Comparison of ENCODE assay signal across 1 cellular context in genomic region chr7:155190608-155191536, GRCh38.
A peak's percentile ranks its signal among the peaks of the same experiment; 100 is the strongest.
TF ChIP-seq lines count a peak whose summit lies in the region.

No MANE protein-coding gene starts in this region.

TF ChIP-seq in K562, 482 proteins besides CTCF, POLR2A, EP300 and RAD21 (continued from another document and continues in another):
- TF ChIP-seq AFF1 (IDR thresholded peaks at IDR 0.05; ENCODE audit: low read depth in 1 of 2, partially characterized antibody in 2 of 2) (no peak), E2F8 (IDR thresholded peaks at IDR 0.05; ENCODE audit: low read depth, partially characterized antibody) (no peak), ZNF41 (CRISPR knock-in tag; conservative IDR thresholded peaks at IDR 0.05) (no peak), DACH1 (IDR thresholded peaks at IDR 0.05; ENCODE audit: partially characterized antibody) (no peak), PHF20 (IDR thresholded peaks at IDR 0.05; ENCODE audit: partially characterized antibody) (no peak), ZFP1 (CRISPR knock-in tag; IDR thresholded peaks at IDR 0.05) (no peak), HSF4 (CRISPR knock-in tag; IDR thresholded peaks at IDR 0.05; ENCODE audit: borderline replicate concordance) (no peak), BRD9 (IDR thresholded peaks at IDR 0.05; ENCODE audit: low read depth, partially characterized antibody) (no peak), HMGN3 (IDR thresholded peaks at IDR 0.05; ENCODE audit: borderline replicate concordance, extremely low read depth, insufficient read length, low read depth, low read length) (peak; percentile 57), SIX5 (IDR thresholded peaks at IDR 0.05; ENCODE audit: borderline replicate concordance in 1 of 2, insufficient read depth in 1 of 2, low read depth in 1 of 2, low read length in 2 of 2) (no peak), ARID3B (CRISPR knock-in tag; IDR thresholded peaks at IDR 0.05; ENCODE audit: borderline replicate concordance) (no peak), RBM17 (IDR thresholded peaks at IDR 0.05; ENCODE audit: borderline replicate concordance, low read depth, low read length) (no peak), CEBPZ (IDR thresholded peaks at IDR 0.05; ENCODE audit: borderline replicate concordance, low read depth, low read length) (no peak), ZNF184 (CRISPR knock-in tag; IDR thresholded peaks at IDR 0.05) (no peak), KLF6 (CRISPR knock-in tag; IDR thresholded peaks at IDR 0.05; ENCODE audit: borderline replicate concordance) (no peak), MAX (CRISPR knock-in tag; IDR thresholded peaks at IDR 0.05) (no peak), HCFC1 (IDR thresholded peaks at IDR 0.05; ENCODE audit: low read depth, low read length) (no peak), ETS2 (tag; IDR thresholded peaks at IDR 0.05; ENCODE audit: borderline replicate concordance, poor library complexity, severe bottlenecking) (no peak), ZNF311 (CRISPR knock-in tag; IDR thresholded peaks at IDR 0.05) (no peak), OTX1 (CRISPR knock-in tag; IDR thresholded peaks at IDR 0.05) (no peak), ZNF407 (IDR thresholded peaks at IDR 0.05; ENCODE audit: low read depth) (no peak), ZNF586 (CRISPR knock-in tag; conservative IDR thresholded peaks at IDR 0.05) (no peak), SRSF1 (IDR thresholded peaks at IDR 0.05; ENCODE audit: low read depth, low read length) (no peak), ZNF589 (CRISPR knock-in tag; IDR thresholded peaks at IDR 0.05; ENCODE audit: low read depth) (no peak), REST (CRISPR knock-in tag; IDR thresholded peaks at IDR 0.05; ENCODE audit: low read depth) (no peak), SOX6 (IDR thresholded peaks at IDR 0.05) (no peak), TRIM24 (IDR thresholded peaks at IDR 0.05) (no peak), LCOR (CRISPR knock-in tag; IDR thresholded peaks at IDR 0.05) (0 out of 2 replicates have a peak, but pooled peaks have one; percentile 42)
